ENCODE assay signal across 20 cellular contexts in genomic region chr7:151697942-151698341, GRCh38.
"Had no signal": no experiment of that assay in that cellular context is flagged by ENCODE, and none has a peak within 500 bp of the region (broad histone marks: within the 10 kb centered on the region; RNA-seq: fewer than 3 reads in every experiment).

No MANE protein-coding gene starts in this region.

- H3K36me3 Mint-ChIP-seq: activated naive CD4-positive, alpha-beta T cell treated with anti-CD3 and anti-CD28 coated beads, Interleukin-2, amount 50 U/mL, for 72 hours; natural killer cell had no signal

- ATAC-seq: activated naive CD4-positive, alpha-beta T cell treated with anti-CD3 and anti-CD28 coated beads, Interleukin-2, amount 50 U/mL, for 72 hours; activated T-cell treated with anti-CD3 and anti-CD28 coated beads, Interleukin-2, amount 50 U/mL, for 72 hours; lower lobe of right lung; natural killer cell had no signal

- H3K4me3 Mint-ChIP-seq: activated T-cell treated with anti-CD3 and anti-CD28 coated beads, Interleukin-2, amount 50 U/mL, for 72 hours; natural killer cell had no signal

- H3K9me3 Mint-ChIP-seq: activated naive CD4-positive, alpha-beta T cell treated with anti-CD3 and anti-CD28 coated beads, Interleukin-2, amount 50 U/mL, for 72 hours; activated T-cell treated with anti-CD3 and anti-CD28 coated beads, Interleukin-2, amount 50 U/mL, for 72 hours; natural killer cell had no signal

- H3K9me3 ChIP-seq: adrenal gland, esophagus squamous epithelium, lower lobe of right lung, neutrophil, tibial artery had no signal

- H3K27ac ChIP-seq: adrenal gland, esophagus squamous epithelium, lower lobe of right lung, neutrophil, tibial artery had no signal

- FAIRE-seq: bronchial epithelial cell, endothelial cell of umbilical vein, urothelium cell line had no signal

- H3K27me3 ChIP-seq: adrenal gland, esophagus squamous epithelium, tibial artery had no signal

- H3K4me3 ChIP-seq: adrenal gland, esophagus squamous epithelium, lower lobe of right lung, tibial artery had no signal

- H3K27ac Mint-ChIP-seq: activated naive CD4-positive, alpha-beta T cell treated with anti-CD3 and anti-CD28 coated beads, Interleukin-2, amount 50 U/mL, for 72 hours; activated T-cell treated with anti-CD3 and anti-CD28 coated beads, Interleukin-2, amount 50 U/mL, for 72 hours; natural killer cell had no signal

- H3K36me3 ChIP-seq: adrenal gland, lower lobe of right lung, neutrophil, tibial artery had no signal

- DNase-seq: activated CD4-positive, alpha-beta T cell treated with anti-CD3 and anti-CD28 coated beads, Interleukin-2, amount 50 U/mL, for 1 hour; activated CD4-positive, CD25-positive, alpha-beta regulatory T cell; activated CD8-positive, alpha-beta memory T cell treated with anti-CD3 and anti-CD28 coated beads, Interleukin-2, amount 50 U/mL, for 4 hours; activated gamma-delta T cell; activated T-cell treated with anti-CD3 and anti-CD28 coated beads, Interleukin-2, amount 50 U/mL, for 72 hours; adrenal gland; dermis blood vessel endothelial cell; effector memory CD4-positive, alpha-beta T cell; esophagus squamous epithelium; lower lobe of right lung; natural killer cell; stimulated activated naive CD4-positive, alpha-beta T cell treated with Interleukin-2 at 50 U/mL for 16 hours; T-helper 1 cell; T-helper 9 cell; tibial artery had no signal
